In genomic region chr16:4271176-4272113, GRCh38 we compare ENCODE assay signal across 8 cellular contexts. TPM values are rescaled to one million over a fixed set of nuclear protein-coding genes. Genes with fewer than 3 reads are reported as not detected.
DNase-seq lines count a peak whose midpoint lies in the region; ATAC-seq and TF ChIP-seq lines count a peak whose summit lies in the region.

No MANE protein-coding gene starts in this region.

- H3K36me3 ChIP-seq in ascending aorta (no peaks in the 10 kb centered on the region), aorta (ENCODE audit: control insufficient read depth in 1 of 2, insufficient read depth in 2 of 2, low read length in 1 of 2) (no peaks in the 10 kb centered on the region)

- no peak for TF ChIP-seq CTCF in GM12875 (IDR thresholded peaks at IDR 0.05; ENCODE audit: borderline replicate concordance, insufficient read depth, low read depth, low read length)
- TF ChIP-seq CTCF in ascending aorta (IDR thresholded peaks at IDR 0.05): no peak

- intact Hi-C loops in ascending aorta (cut with DNase I) (loop anchor here (5.0 kb wide), 2 partner anchors 46 to 146 kb away; partner anchors contain the start of genes CORO7 and GLIS2), aorta (cut with DNase I) (loop anchor here (5.0 kb wide), 3 partner anchors 51 to 131 kb away; no protein-coding TSS in a partner anchor)

- WGBS in aorta, 2 donors: 0 to 1% methylated on average over 46 to 72 of the region's 72 CpGs

- H3K27ac ChIP-seq in ascending aorta (peak overlapping the region; percentile 59 to 86), aorta (ENCODE audit: low read depth in 1 of 2, low read length in 2 of 2) (peak overlapping the region in 1 of 2 donors; percentile 4)

- ATAC-seq in HG02852 (IDR thresholded peaks at IDR 0.05; ENCODE audit: unreplicated experiment) (peak; percentile 73), aorta (ENCODE audit: low FRiP score) (peak; percentile 91)

- DNase-seq in NCI-H1694 (lab: John Stamatoyannopoulos, UW): peak; percentile 60
- DNase-seq in T-helper 2 cell: peak; percentile 70 to 95 (median 84)
- peak; percentile 68 to 95 for DNase-seq in ascending aorta (ENCODE audit: low spot score in 2 of 2)
- peak; percentile 95 for DNase-seq in hepatic stellate cell (ENCODE audit: low spot score)
- DNase-seq in renal cortical epithelial cell (ENCODE audit: low read depth): peak; percentile 82
- DNase-seq in aorta: peak; percentile 96 to 98

- peaks cover 0 to 12% of the 10 kb centered on the region in 2 donors for H3K4me1 ChIP-seq in ascending aorta
- H3K4me1 ChIP-seq in aorta (ENCODE audit: control insufficient read depth in 1 of 2, insufficient read depth in 2 of 2, low read length in 2 of 2): no peaks in the 10 kb centered on the region

- peak overlapping the region; percentile 94 for H3K4me3 ChIP-seq in GM12875 (ENCODE audit: low read depth, low read length)
- H3K4me3 ChIP-seq in ascending aorta: peak overlapping the region; percentile 94 to 97
- peak overlapping the region; percentile 66 to 79 for H3K4me3 ChIP-seq in aorta (ENCODE audit: low read length in 2 of 2)

- H3K9me3 ChIP-seq in ascending aorta (no peaks in the 10 kb centered on the region), aorta (ENCODE audit: control insufficient read depth, low read length) (no peaks in the 10 kb centered on the region)

- H3K27me3 ChIP-seq in ascending aorta (no peaks in the 10 kb centered on the region), aorta (ENCODE audit: control insufficient read depth in 1 of 2, insufficient read depth in 2 of 2, low read length in 1 of 2) (no peaks in the 10 kb centered on the region)

RNA-seq across cellular contexts. Expression of gene TFAP4, which starts 1.4 kb away (rescaled TPM):
- total RNA-seq in ascending aorta (5.3 TPM), renal cortical epithelial cell (1.2 and 2.0 TPM in 2 replicates), aorta (1 to 10 TPM; 3.8 to 8.0 TPM)
- 1 to 10 TPM; 1.0 to 2.9 TPM for polyA plus RNA-seq in aorta

RNA-seq across cellular contexts. Expression of gene SRL, which starts 29.6 kb away (rescaled TPM):
- total RNA-seq in ascending aorta: 15.6 TPM
- total RNA-seq in renal cortical epithelial cell: 0.20 TPM in 1 of 2 replicates, not detected in the other
- total RNA-seq in aorta: 1 to 10 TPM; 2.3 to 3.2 TPM
- polyA plus RNA-seq in aorta: under 1 TPM; 0.31 to 0.75 TPM

RNA-seq across cellular contexts. Expression of gene GLIS2, which starts 44.4 kb away (rescaled TPM):
- total RNA-seq in ascending aorta: 16.8 TPM
- 3.6 and 13.5 TPM in 2 replicates for total RNA-seq in renal cortical epithelial cell
- 10 to 100 TPM; 37.3 to 72.6 TPM for total RNA-seq in aorta
- polyA plus RNA-seq in aorta: 10 to 100 TPM; 12.3 to 21.3 TPM
